ENCODE assay signal across 8 cellular contexts in the genomic region with DNA sequence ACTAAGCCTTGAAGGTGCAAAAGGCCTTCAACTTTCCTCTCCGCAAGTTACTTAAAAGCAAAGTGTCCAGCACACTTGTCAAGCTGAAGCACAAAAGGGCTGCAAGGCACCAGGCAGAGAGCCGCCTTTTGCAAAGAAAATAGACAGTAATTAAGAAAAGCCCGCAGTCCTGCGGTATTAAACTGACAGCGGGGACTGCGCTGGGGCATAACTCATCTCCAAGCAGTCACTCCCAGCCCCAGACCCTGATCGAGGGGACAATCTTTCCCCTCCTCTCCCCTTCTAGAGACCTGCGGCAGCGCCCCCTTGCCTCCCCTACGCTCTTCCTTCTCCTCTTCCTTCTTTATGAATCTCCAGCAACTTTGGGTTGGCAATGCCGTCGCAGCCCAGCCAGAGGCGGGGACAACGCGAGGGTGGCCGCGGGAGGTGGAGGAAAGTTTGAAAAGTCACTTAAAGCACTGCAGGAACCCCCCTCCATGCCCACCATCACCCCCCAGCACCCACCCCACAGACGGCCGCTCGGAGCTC.
DNase-seq lines count a peak whose midpoint lies in the region; ATAC-seq and TF ChIP-seq lines count a peak whose summit lies in the region.

No MANE protein-coding gene starts in this region.

- ATAC-seq in activated B cell treated with CpG ODN at 0.5 μM for 24 hours (ENCODE audit: low read depth): no peak
- ATAC-seq in GM18861 (IDR thresholded peaks at IDR 0.05; ENCODE audit: unreplicated experiment): no peak

- peaks cover 44% of the 10 kb centered on the region for H3K27me3 Mint-ChIP-seq in activated B cell treated with CpG ODN at 0.5 μM for 24 hours

- H3K4me3 Mint-ChIP-seq in activated B cell treated with CpG ODN at 0.5 μM for 24 hours: peak overlapping the region; percentile 77

- peaks cover 6% of the 10 kb centered on the region for H3K9me3 Mint-ChIP-seq in activated B cell treated with CpG ODN at 0.5 μM for 24 hours

- H3K4me1 Mint-ChIP-seq in activated B cell treated with CpG ODN at 0.5 μM for 24 hours: peaks cover 13% of the 10 kb centered on the region

- TF ChIP-seq CTCF in activated B cell treated with CpG ODN at 0.5 μM for 24 hours (IDR thresholded peaks at IDR 0.05): no peak
- TF ChIP-seq CTCF in fibroblast of villous mesenchyme (IDR thresholded peaks at IDR 0.05; ENCODE audit: insufficient read depth, low read depth, low read length): no peak

- no peaks in the 10 kb centered on the region for H3K36me3 Mint-ChIP-seq in activated B cell treated with CpG ODN at 0.5 μM for 24 hours (ENCODE audit: low read depth)

- CTCF ChIA-PET in activated B cell treated with CpG ODN at 0.5 μM for 24 hours (lab: Charles Lee): no interaction called here

- intact Hi-C loops in activated B cell treated with CpG ODN at 0.5 μM for 24 hours (cut with micrococcal nuclease): no loop called here

- POLR2A ChIA-PET in activated B cell treated with CpG ODN at 0.5 μM for 24 hours (lab: Charles Lee): no interaction called here

- peak overlapping the region; percentile 18 for H3K4me3 ChIP-seq in fibroblast of villous mesenchyme (ENCODE audit: low read depth, low read length)

- DNase-seq in activated CD8-positive, alpha-beta memory T cell treated with anti-CD3 and anti-CD28 coated beads for 24 hours: peak; percentile 61
- DNase-seq in activated CD8-positive, alpha-beta memory T cell treated with anti-CD3 and anti-CD28 coated beads, Interleukin-2, amount 50 U/mL, for 4 hours: no peak
- no peak for DNase-seq in activated B cell treated with CpG ODN at 0.5 μM for 24 hours
- no peak for DNase-seq in fibroblast of villous mesenchyme (ENCODE audit: low read depth)
- peak; percentile 70 for DNase-seq in retina
- DNase-seq in NCI-H510A (lab: John Stamatoyannopoulos, UW): no peak
- no peak for DNase-seq in central memory CD4-positive, alpha-beta T cell

- no peak overlapping the region for H3K27ac Mint-ChIP-seq in activated B cell treated with CpG ODN at 0.5 μM for 24 hours

Comparison
In these comparisons a context has a peak if more than half of its experiments do, and no peak if none do; other contexts are left out.
1. DNase-seq: peak in activated CD8-positive, alpha-beta memory T cell treated with anti-CD3 and anti-CD28 coated beads for 24 hours (single experiment) and retina (single experiment); none in activated CD8-positive, alpha-beta memory T cell treated with anti-CD3 and anti-CD28 coated beads, Interleukin-2, amount 50 U/mL, for 4 hours (single experiment), activated B cell treated with CpG ODN at 0.5 μM for 24 hours (single experiment), fibroblast of villous mesenchyme (single experiment), NCI-H510A (single experiment) and central memory CD4-positive, alpha-beta T cell (single experiment).